In the genomic region with DNA sequence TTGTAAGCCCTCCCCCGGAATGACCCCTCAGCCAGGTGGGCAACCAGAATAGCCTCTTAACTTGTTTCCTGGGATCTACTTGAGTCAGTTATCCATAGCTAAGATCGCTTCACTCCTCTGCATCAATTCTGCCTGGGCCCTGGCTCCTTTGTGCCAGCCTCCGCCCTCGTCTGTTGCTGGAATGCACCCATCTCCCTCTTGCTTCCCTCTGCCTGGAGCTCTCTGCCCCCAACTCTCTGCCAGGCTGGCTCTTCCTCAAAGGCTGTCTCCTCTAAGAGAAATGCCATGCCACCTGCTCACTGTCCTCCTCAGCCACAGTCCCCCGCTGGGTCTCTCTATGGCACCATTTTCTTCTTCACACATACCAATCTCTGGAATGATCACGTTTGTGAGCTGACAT, we compare ENCODE assay signal across 26 cellular contexts.
"Had no signal": no experiment of that assay in that cellular context is flagged by ENCODE, and none has a peak within 500 bp of the region (broad histone marks: within the 10 kb centered on the region; RNA-seq: fewer than 3 reads in every experiment).

No MANE protein-coding gene starts in this region.

- H3K36me3 Mint-ChIP-seq: activated naive CD8-positive, alpha-beta T cell treated with anti-CD3 and anti-CD28 coated beads, Interleukin-2, amount 10 ng/mL, durations not matched to agents 7 days and 5 days had no signal

- H3K27me3 Mint-ChIP-seq: activated CD4-positive, alpha-beta memory T cell treated with anti-CD3 and anti-CD28 coated beads, Interleukin-2, amount 10 ng/mL, durations not matched to agents 7 days and 5 days; activated CD4-positive, alpha-beta T cell treated with anti-CD3 and anti-CD28 coated beads, Interleukin-2, amount 10 ng/mL, durations not matched to agents 7 days and 5 days had no signal

- H3K9ac ChIP-seq: SK-N-SH had no signal

- H3K9me3 ChIP-seq: adrenal gland, SJCRH30, SK-N-SH had no signal

- H3K36me3 ChIP-seq: adrenal gland, SJCRH30 had no signal

- H3K9me3 Mint-ChIP-seq: activated CD4-positive, alpha-beta memory T cell treated with anti-CD3 and anti-CD28 coated beads, Interleukin-2, amount 10 ng/mL, durations not matched to agents 7 days and 5 days; activated CD4-positive, alpha-beta T cell treated with anti-CD3 and anti-CD28 coated beads, Interleukin-2, amount 10 ng/mL, durations not matched to agents 7 days and 5 days; activated naive CD8-positive, alpha-beta T cell treated with anti-CD3 and anti-CD28 coated beads, Interleukin-2, amount 10 ng/mL, durations not matched to agents 7 days and 5 days; activated T-cell treated with anti-CD3 and anti-CD28 coated beads, Interleukin-2, amount 50 U/mL, for 4 hours had no signal

- H3K4me1 Mint-ChIP-seq: activated CD4-positive, alpha-beta memory T cell treated with anti-CD3 and anti-CD28 coated beads, Interleukin-2, amount 10 ng/mL, durations not matched to agents 7 days and 5 days; activated CD4-positive, alpha-beta T cell treated with anti-CD3 and anti-CD28 coated beads, Interleukin-2, amount 10 ng/mL, durations not matched to agents 7 days and 5 days; activated naive CD8-positive, alpha-beta T cell treated with anti-CD3 and anti-CD28 coated beads, Interleukin-2, amount 10 ng/mL, durations not matched to agents 7 days and 5 days had no signal

- DNase-seq: activated CD4-positive, alpha-beta memory T cell treated with anti-CD3 and anti-CD28 coated beads, Interleukin-2, amount 10 ng/mL, durations not matched to agents 7 days and 5 days; activated CD4-positive, alpha-beta T cell treated with anti-CD3 and anti-CD28 coated beads, Interleukin-2, amount 10 ng/mL, durations not matched to agents 7 days and 5 days; activated CD4-positive, CD25-positive, alpha-beta regulatory T cell; activated gamma-delta T cell treated with Interleukin-2 at 50 U/mL for 16 hours; activated naive CD4-positive, alpha-beta T cell treated with anti-CD3 and anti-CD28 coated beads, Interleukin-2, amount 50 U/mL, for 16 hours; activated naive CD8-positive, alpha-beta T cell treated with anti-CD3 and anti-CD28 coated beads, Interleukin-2, amount 10 ng/mL, durations not matched to agents 7 days and 5 days; activated T-cell treated with anti-CD3 and anti-CD28 coated beads, Interleukin-2, amount 50 U/mL, for 4 hours; IMR-90; Kasumi-1; KBM-7; NCI-H1105 treated with DMSO at 0.1 percent for 48 hours; NCI-H1436 treated with DMSO at 0.1 percent for 48 hours; NCI-H187; NCI-H2081; NCI-H510A treated with DMSO at 0.1 percent for 48 hours; NCI-H69; NK-92 treated with Interleukin-12 subunit alpha and Interleukin-12 subunit beta, amount 100 ng/mL, for 24 hours; OCI-M1; Right ventricle myocardium superior; RPMI8226; SK-N-SH; T-helper 1 cell had no signal

- H3K4me3 ChIP-seq: adrenal gland, SJCRH30 had no signal

- H3K4me3 Mint-ChIP-seq: activated CD4-positive, alpha-beta memory T cell treated with anti-CD3 and anti-CD28 coated beads, Interleukin-2, amount 10 ng/mL, durations not matched to agents 7 days and 5 days; activated CD4-positive, alpha-beta T cell treated with anti-CD3 and anti-CD28 coated beads, Interleukin-2, amount 10 ng/mL, durations not matched to agents 7 days and 5 days; activated naive CD8-positive, alpha-beta T cell treated with anti-CD3 and anti-CD28 coated beads, Interleukin-2, amount 10 ng/mL, durations not matched to agents 7 days and 5 days; activated T-cell treated with anti-CD3 and anti-CD28 coated beads, Interleukin-2, amount 50 U/mL, for 4 hours had no signal

- H3K4me1 ChIP-seq: adrenal gland had no signal

- ATAC-seq: activated T-cell treated with anti-CD3 and anti-CD28 coated beads, Interleukin-2, amount 50 U/mL, for 4 hours; Panc1 had no signal

- H3K27ac Mint-ChIP-seq: activated CD4-positive, alpha-beta memory T cell treated with anti-CD3 and anti-CD28 coated beads, Interleukin-2, amount 10 ng/mL, durations not matched to agents 7 days and 5 days; activated CD4-positive, alpha-beta T cell treated with anti-CD3 and anti-CD28 coated beads, Interleukin-2, amount 10 ng/mL, durations not matched to agents 7 days and 5 days; activated naive CD8-positive, alpha-beta T cell treated with anti-CD3 and anti-CD28 coated beads, Interleukin-2, amount 10 ng/mL, durations not matched to agents 7 days and 5 days had no signal

- H3K4me2 ChIP-seq: SK-N-SH had no signal

- H3K27me3 ChIP-seq: adrenal gland, SJCRH30 had no signal

- H3K27ac ChIP-seq: adrenal gland, SJCRH30, VCaP had no signal
